Comparison of ENCODE assay signal across 11 cellular contexts in genomic region chr2:174014699-174015070, GRCh38. TPM values are rescaled to one million over a fixed set of nuclear protein-coding genes. Genes with fewer than 3 reads are reported as not detected.
A peak's percentile ranks its signal among the peaks of the same experiment; 100 is the strongest.
DNase-seq lines count a peak whose midpoint lies in the region; ATAC-seq and TF ChIP-seq lines count a peak whose summit lies in the region.
"Had no signal": no experiment of that assay in that cellular context is flagged by ENCODE, and none has a peak within 500 bp of the region (broad histone marks: within the 10 kb centered on the region; RNA-seq: fewer than 3 reads in every experiment).

No MANE protein-coding gene starts in this region.

- H3K4me1 ChIP-seq in esophagus squamous epithelium = peaks cover 14 to 46% (median 14%) of the 10 kb centered on the region in 3 donors
- peaks cover 8 to 46% (median 46%) of the 10 kb centered on the region in 5 donors for H3K4me1 ChIP-seq in subcutaneous abdominal adipose tissue (ENCODE audit: control insufficient read depth in 5 of 5, insufficient read depth in 5 of 5, low read length in 5 of 5)
- H3K4me1 ChIP-seq in HAP-1 = peaks cover 13% of the 10 kb centered on the region

- DNase-seq in NCI-H2107 (lab: John Stamatoyannopoulos, UW) (peak; percentile 21), NCI-H2107 treated with DMSO at 0.1 percent for 48 hours (lab: John Stamatoyannopoulos, UW; ENCODE audit: unreplicated experiment) (no peak), NCI-H2171 (lab: John Stamatoyannopoulos, UW) (peak; percentile 12), esophagus squamous epithelium (lab: John Stamatoyannopoulos, UW) (no peak), HAP-1 (ENCODE audit: low spot score in 2 of 2) (no peak), dermis blood vessel endothelial cell (no peak)
- DNase-seq: testis had no signal

- H3K4me3 ChIP-seq in esophagus squamous epithelium (no peak overlapping the region), subcutaneous abdominal adipose tissue (ENCODE audit: low read depth in 1 of 5, low read length in 5 of 5) (peak overlapping the region in 1 of 5 donors; percentile 10), HAP-1 (no peak overlapping the region)
- H3K4me3 ChIP-seq: testis had no signal

- 77 to 82% methylated on average over 2 of the region's 2 CpGs for WGBS in esophagus squamous epithelium, 2 donors

- in situ Hi-C loops in HAP-1 (cut with MboI; ENCODE audit: low sequenced_read_pairs) = no loop called here

- intact Hi-C loops in esophagus squamous epithelium (cut with DNase I) = no loop called here

- H3K27ac ChIP-seq in esophagus squamous epithelium = peak overlapping the region in 3 of 4 donors; percentile 72 to 91 (median 90)
- peak overlapping the region; percentile 100 for H3K27ac ChIP-seq in subcutaneous abdominal adipose tissue (ENCODE audit: low read depth, low read length)

- peak overlapping the region in 3 of 5 donors; percentile 15 to 75 (median 42) for H3K9ac ChIP-seq in subcutaneous abdominal adipose tissue (ENCODE audit: low read length in 5 of 5)

- no peak for TF ChIP-seq POLR2A in esophagus squamous epithelium (IDR thresholded peaks at IDR 0.05)

- no peak for ATAC-seq in HG03565 (IDR thresholded peaks at IDR 0.05; ENCODE audit: unreplicated experiment)
- ATAC-seq: natural killer cell treated with Interleukin-12 subunit alpha and Interleukin-12 subunit beta and Interleukin-15 and Interleukin-18, amount 100 ng/mL, for 72 hours; Panc1 had no signal

- no peak for TF ChIP-seq CTCF in esophagus squamous epithelium (IDR thresholded peaks at IDR 0.05)

- H3K9me3 ChIP-seq in esophagus squamous epithelium (no peaks in the 10 kb centered on the region), subcutaneous abdominal adipose tissue (ENCODE audit: control insufficient read depth in 5 of 5, low read length in 5 of 5) (no peaks in the 10 kb centered on the region), HAP-1 (no peaks in the 10 kb centered on the region)
- H3K9me3 ChIP-seq: testis had no signal

- H3K27me3 ChIP-seq in esophagus squamous epithelium = no peaks in the 10 kb centered on the region
- no peaks in the 10 kb centered on the region for H3K27me3 ChIP-seq in subcutaneous abdominal adipose tissue (ENCODE audit: control insufficient read depth in 5 of 5, insufficient read depth in 4 of 5, low read length in 5 of 5)
- no peaks in the 10 kb centered on the region for H3K27me3 ChIP-seq in HAP-1 (ENCODE audit: low read depth)
- H3K27me3 ChIP-seq: testis had no signal

- no peaks in the 10 kb centered on the region for H3K36me3 ChIP-seq in esophagus squamous epithelium
- no peaks in the 10 kb centered on the region for H3K36me3 ChIP-seq in subcutaneous abdominal adipose tissue (ENCODE audit: control insufficient read depth in 5 of 5, insufficient read depth in 5 of 5, low read length in 5 of 5)
- H3K36me3 ChIP-seq in HAP-1 (replicated peaks) = no peaks in the 10 kb centered on the region

RNA-seq across cellular contexts. Expression of gene SP3, which starts 49.5 kb away (rescaled TPM):
- total RNA-seq in esophagus squamous epithelium (10 to 100 TPM; 41.3 to 97.8 (median 67.6) TPM), dermis blood vessel endothelial cell (98.9 and 107 TPM in 2 replicates)

Comparison
In these comparisons a context has a peak if more than half of its experiments do, and no peak if none do; other contexts are left out.
1. DNase-seq: peak in NCI-H2107 (single experiment) and NCI-H2171 (single experiment); none in NCI-H2107 treated with DMSO at 0.1 percent for 48 hours (single experiment), esophagus squamous epithelium (single experiment), HAP-1 (0 of 2) and dermis blood vessel endothelial cell (single experiment).